In the genomic region with DNA sequence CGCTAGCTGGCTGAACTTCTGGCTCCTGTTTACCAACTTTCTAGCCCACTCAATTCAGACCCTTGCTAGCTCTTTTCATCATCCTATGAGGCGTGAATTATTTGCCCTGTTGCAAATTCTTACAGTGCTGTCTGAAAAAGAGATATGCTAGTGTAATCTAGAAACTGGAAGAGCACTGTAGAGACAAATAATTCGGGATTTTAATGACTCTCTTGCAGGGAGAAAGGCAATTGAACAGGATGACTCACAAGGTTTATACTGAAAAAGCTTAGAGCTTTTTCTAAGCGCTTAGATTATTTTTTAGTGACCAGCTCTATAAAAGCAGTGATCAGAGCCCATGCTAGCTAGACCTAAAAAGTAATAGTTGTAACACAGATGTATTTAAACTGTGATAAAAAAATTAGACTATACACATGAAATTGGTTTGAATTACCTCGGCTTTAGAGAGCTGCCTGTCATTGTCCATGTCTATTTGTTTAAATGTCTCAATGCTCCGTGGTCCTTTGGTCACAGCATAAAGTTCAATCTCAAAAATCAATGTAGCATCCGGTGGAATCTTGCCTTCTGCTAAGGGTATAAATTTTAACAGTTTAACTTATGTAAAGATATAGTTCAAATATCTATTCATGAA, we compare ENCODE assay signal across 1 cellular context.
A peak's percentile ranks its signal among the peaks of the same experiment; 100 is the strongest.
TF ChIP-seq lines count a peak whose summit lies in the region.

No MANE protein-coding gene starts in this region.

TF ChIP-seq in HepG2, 621 proteins besides CTCF, POLR2A, EP300 and RAD21 (continued from another document and continues in another):
- TF ChIP-seq, protein P1, sequence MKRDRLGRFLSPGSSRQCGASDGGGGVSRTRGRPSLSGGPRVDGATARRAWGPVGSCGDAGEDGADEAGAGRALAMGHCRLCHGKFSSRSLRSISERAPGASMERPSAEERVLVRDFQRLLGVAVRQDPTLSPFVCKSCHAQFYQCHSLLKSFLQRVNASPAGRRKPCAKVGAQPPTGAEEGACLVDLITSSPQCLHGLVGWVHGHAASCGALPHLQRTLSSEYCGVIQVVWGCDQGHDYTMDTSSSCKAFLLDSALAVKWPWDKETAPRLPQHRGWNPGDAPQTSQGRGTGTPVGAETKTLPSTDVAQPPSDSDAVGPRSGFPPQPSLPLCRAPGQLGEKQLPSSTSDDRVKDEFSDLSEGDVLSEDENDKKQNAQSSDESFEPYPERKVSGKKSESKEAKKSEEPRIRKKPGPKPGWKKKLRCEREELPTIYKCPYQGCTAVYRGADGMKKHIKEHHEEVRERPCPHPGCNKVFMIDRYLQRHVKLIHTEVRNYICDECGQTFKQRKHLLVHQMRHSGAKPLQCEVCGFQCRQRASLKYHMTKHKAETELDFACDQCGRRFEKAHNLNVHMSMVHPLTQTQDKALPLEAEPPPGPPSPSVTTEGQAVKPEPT (CRISPR knock-in tag; IDR thresholded peaks at IDR 0.05; ENCODE audit: low read depth) = no peak
- TF ChIP-seq ARNT2 (CRISPR knock-in tag; IDR thresholded peaks at IDR 0.05; ENCODE audit: low read depth) (no peak), HMG20B (CRISPR knock-in tag; conservative IDR thresholded peaks at IDR 0.05) (no peak), SMAD1 (CRISPR knock-in tag; IDR thresholded peaks at IDR 0.05; ENCODE audit: borderline replicate concordance, low read depth) (no peak), PTBP1 (IDR thresholded peaks at IDR 0.05; ENCODE audit: low read depth, low read length, poor library complexity, severe bottlenecking) (no peak), KDM5A (IDR thresholded peaks at IDR 0.05; ENCODE audit: borderline replicate concordance, low read length) (no peak; the same call in 1 of the 2 replicates), GTF2F1 (IDR thresholded peaks at IDR 0.05; ENCODE audit: low read length) (no peak), FLYWCH1 (CRISPR knock-in tag; IDR thresholded peaks at IDR 0.05) (no peak), RBM22 (optimal IDR thresholded peaks at IDR 0.05; ENCODE audit: low read length) (no peak), ZSCAN20 (CRISPR knock-in tag; IDR thresholded peaks at IDR 0.05; ENCODE audit: borderline replicate concordance) (peak; percentile 70; the same call in 1 of the 2 replicates), SAFB2 (CRISPR knock-in tag; IDR thresholded peaks at IDR 0.05; ENCODE audit: borderline replicate concordance, low read depth) (no peak), MED13 (CRISPR knock-in tag; IDR thresholded peaks at IDR 0.05) (0 out of 2 replicates have a peak, but pooled peaks have one; percentile 33), IKZF4 (CRISPR knock-in tag; IDR thresholded peaks at IDR 0.05; ENCODE audit: borderline replicate concordance, low read depth, not compliant biosample characterization) (no peak), ZNF33A (CRISPR knock-in tag; IDR thresholded peaks at IDR 0.05; ENCODE audit: borderline replicate concordance) (peak; percentile 61; the same call in 1 of the 2 replicates)
- TF ChIP-seq, protein P2, sequence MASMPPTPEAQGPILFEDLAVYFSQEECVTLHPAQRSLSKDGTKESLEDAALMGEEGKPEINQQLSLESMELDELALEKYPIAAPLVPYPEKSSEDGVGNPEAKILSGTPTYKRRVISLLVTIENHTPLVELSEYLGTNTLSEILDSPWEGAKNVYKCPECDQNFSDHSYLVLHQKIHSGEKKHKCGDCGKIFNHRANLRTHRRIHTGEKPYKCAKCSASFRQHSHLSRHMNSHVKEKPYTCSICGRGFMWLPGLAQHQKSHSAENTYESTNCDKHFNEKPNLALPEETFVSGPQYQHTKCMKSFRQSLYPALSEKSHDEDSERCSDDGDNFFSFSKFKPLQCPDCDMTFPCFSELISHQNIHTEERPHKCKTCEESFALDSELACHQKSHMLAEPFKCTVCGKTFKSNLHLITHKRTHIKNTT (CRISPR knock-in tag; IDR thresholded peaks at IDR 0.05) = no peak
- TF ChIP-seq, protein P3, sequence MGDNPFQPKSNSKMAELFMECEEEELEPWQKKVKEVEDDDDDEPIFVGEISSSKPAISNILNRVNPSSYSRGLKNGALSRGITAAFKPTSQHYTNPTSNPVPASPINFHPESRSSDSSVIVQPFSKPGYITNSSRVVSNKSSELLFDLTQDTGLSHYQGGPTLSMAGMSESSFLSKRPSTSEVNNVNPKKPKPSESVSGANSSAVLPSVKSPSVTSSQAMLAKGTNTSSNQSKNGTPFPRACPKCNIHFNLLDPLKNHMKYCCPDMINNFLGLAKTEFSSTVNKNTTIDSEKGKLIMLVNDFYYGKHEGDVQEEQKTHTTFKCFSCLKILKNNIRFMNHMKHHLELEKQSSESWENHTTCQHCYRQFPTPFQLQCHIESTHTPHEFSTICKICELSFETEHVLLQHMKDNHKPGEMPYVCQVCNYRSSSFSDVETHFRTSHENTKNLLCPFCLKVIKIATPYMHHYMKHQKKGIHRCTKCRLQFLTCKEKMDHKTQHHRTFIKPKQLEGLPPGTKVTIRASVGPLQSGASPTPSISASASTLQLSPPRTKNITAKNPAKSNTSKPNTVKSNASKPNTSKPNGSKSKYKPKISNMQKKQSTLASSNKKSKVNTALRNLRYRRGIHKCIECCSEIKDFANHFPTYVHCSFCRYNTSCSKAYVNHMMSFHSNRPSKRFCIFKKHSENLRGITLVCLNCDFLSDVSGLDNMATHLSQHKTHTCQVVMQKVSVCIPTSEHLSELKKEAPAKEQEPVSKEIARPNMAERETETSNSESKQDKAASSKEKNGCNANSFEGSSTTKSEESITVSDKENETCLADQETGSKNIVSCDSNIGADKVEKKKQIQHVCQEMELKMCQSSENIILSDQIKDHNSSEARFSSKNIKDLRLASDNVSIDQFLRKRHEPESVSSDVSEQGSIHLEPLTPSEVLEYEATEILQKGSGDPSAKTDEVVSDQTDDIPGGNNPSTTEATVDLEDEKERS (CRISPR knock-in tag; IDR thresholded peaks at IDR 0.05) = no peak
- TF ChIP-seq, protein P4, sequence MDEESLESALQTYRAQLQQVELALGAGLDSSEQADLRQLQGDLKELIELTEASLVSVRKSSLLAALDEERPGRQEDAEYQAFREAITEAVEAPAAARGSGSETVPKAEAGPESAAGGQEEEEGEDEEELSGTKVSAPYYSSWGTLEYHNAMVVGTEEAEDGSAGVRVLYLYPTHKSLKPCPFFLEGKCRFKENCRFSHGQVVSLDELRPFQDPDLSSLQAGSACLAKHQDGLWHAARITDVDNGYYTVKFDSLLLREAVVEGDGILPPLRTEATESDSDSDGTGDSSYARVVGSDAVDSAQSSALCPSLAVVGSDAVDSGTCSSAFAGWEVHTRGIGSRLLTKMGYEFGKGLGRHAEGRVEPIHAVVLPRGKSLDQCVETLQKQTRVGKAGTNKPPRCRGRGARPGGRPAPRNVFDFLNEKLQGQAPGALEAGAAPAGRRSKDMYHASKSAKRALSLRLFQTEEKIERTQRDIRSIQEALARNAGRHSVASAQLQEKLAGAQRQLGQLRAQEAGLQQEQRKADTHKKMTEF (CRISPR knock-in tag; IDR thresholded peaks at IDR 0.05) = peak; percentile 74
- TF ChIP-seq, protein P5, sequence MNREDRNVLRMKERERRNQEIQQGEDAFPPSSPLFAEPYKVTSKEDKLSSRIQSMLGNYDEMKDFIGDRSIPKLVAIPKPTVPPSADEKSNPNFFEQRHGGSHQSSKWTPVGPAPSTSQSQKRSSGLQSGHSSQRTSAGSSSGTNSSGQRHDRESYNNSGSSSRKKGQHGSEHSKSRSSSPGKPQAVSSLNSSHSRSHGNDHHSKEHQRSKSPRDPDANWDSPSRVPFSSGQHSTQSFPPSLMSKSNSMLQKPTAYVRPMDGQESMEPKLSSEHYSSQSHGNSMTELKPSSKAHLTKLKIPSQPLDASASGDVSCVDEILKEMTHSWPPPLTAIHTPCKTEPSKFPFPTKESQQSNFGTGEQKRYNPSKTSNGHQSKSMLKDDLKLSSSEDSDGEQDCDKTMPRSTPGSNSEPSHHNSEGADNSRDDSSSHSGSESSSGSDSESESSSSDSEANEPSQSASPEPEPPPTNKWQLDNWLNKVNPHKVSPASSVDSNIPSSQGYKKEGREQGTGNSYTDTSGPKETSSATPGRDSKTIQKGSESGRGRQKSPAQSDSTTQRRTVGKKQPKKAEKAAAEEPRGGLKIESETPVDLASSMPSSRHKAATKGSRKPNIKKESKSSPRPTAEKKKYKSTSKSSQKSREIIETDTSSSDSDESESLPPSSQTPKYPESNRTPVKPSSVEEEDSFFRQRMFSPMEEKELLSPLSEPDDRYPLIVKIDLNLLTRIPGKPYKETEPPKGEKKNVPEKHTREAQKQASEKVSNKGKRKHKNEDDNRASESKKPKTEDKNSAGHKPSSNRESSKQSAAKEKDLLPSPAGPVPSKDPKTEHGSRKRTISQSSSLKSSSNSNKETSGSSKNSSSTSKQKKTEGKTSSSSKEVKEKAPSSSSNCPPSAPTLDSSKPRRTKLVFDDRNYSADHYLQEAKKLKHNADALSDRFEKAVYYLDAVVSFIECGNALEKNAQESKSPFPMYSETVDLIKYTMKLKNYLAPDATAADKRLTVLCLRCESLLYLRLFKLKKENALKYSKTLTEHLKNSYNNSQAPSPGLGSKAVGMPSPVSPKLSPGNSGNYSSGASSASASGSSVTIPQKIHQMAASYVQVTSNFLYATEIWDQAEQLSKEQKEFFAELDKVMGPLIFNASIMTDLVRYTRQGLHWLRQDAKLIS (CRISPR knock-in tag; IDR thresholded peaks at IDR 0.05) = no peak
- TF ChIP-seq, protein P6, sequence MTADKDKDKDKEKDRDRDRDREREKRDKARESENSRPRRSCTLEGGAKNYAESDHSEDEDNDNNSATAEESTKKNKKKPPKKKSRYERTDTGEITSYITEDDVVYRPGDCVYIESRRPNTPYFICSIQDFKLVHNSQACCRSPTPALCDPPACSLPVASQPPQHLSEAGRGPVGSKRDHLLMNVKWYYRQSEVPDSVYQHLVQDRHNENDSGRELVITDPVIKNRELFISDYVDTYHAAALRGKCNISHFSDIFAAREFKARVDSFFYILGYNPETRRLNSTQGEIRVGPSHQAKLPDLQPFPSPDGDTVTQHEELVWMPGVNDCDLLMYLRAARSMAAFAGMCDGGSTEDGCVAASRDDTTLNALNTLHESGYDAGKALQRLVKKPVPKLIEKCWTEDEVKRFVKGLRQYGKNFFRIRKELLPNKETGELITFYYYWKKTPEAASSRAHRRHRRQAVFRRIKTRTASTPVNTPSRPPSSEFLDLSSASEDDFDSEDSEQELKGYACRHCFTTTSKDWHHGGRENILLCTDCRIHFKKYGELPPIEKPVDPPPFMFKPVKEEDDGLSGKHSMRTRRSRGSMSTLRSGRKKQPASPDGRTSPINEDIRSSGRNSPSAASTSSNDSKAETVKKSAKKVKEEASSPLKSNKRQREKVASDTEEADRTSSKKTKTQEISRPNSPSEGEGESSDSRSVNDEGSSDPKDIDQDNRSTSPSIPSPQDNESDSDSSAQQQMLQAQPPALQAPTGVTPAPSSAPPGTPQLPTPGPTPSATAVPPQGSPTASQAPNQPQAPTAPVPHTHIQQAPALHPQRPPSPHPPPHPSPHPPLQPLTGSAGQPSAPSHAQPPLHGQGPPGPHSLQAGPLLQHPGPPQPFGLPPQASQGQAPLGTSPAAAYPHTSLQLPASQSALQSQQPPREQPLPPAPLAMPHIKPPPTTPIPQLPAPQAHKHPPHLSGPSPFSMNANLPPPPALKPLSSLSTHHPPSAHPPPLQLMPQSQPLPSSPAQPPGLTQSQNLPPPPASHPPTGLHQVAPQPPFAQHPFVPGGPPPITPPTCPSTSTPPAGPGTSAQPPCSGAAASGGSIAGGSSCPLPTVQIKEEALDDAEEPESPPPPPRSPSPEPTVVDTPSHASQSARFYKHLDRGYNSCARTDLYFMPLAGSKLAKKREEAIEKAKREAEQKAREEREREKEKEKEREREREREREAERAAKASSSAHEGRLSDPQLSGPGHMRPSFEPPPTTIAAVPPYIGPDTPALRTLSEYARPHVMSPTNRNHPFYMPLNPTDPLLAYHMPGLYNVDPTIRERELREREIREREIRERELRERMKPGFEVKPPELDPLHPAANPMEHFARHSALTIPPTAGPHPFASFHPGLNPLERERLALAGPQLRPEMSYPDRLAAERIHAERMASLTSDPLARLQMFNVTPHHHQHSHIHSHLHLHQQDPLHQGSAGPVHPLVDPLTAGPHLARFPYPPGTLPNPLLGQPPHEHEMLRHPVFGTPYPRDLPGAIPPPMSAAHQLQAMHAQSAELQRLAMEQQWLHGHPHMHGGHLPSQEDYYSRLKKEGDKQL (CRISPR knock-in tag; IDR thresholded peaks at IDR 0.05; ENCODE audit: low read depth) = no peak
- TF ChIP-seq, protein P7, sequence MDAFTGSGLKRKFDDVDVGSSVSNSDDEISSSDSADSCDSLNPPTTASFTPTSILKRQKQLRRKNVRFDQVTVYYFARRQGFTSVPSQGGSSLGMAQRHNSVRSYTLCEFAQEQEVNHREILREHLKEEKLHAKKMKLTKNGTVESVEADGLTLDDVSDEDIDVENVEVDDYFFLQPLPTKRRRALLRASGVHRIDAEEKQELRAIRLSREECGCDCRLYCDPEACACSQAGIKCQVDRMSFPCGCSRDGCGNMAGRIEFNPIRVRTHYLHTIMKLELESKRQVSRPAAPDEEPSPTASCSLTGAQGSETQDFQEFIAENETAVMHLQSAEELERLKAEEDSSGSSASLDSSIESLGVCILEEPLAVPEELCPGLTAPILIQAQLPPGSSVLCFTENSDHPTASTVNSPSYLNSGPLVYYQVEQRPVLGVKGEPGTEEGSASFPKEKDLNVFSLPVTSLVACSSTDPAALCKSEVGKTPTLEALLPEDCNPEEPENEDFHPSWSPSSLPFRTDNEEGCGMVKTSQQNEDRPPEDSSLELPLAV (CRISPR knock-in tag; conservative IDR thresholded peaks at IDR 0.05; ENCODE audit: low read depth) = no peak
- TF ChIP-seq, protein P8, sequence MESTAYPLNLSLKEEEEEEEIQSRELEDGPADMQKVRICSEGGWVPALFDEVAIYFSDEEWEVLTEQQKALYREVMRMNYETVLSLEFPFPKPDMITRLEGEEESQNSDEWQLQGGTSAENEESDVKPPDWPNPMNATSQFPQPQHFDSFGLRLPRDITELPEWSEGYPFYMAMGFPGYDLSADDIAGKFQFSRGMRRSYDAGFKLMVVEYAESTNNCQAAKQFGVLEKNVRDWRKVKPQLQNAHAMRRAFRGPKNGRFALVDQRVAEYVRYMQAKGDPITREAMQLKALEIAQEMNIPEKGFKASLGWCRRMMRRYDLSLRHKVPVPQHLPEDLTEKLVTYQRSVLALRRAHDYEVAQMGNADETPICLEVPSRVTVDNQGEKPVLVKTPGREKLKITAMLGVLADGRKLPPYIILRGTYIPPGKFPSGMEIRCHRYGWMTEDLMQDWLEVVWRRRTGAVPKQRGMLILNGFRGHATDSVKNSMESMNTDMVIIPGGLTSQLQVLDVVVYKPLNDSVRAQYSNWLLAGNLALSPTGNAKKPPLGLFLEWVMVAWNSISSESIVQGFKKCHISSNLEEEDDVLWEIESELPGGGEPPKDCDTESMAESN (CRISPR knock-in tag; conservative IDR thresholded peaks at IDR 0.05) = 0 out of 2 replicates have a peak, but pooled peaks have one; percentile 45
- TF ChIP-seq, protein P9, sequence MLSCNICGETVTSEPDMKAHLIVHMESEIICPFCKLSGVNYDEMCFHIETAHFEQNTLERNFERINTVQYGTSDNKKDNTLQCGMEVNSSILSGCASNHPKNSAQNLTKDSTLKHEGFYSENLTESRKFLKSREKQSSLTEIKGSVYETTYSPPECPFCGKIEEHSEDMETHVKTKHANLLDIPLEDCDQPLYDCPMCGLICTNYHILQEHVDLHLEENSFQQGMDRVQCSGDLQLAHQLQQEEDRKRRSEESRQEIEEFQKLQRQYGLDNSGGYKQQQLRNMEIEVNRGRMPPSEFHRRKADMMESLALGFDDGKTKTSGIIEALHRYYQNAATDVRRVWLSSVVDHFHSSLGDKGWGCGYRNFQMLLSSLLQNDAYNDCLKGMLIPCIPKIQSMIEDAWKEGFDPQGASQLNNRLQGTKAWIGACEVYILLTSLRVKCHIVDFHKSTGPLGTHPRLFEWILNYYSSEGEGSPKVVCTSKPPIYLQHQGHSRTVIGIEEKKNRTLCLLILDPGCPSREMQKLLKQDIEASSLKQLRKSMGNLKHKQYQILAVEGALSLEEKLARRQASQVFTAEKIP (CRISPR knock-in tag; IDR thresholded peaks at IDR 0.05; ENCODE audit: borderline replicate concordance) = no peak
